ENCODE assay signal across 8 cellular contexts in genomic region chr4:170374770-170375169, GRCh38.
DNase-seq lines count a peak whose midpoint lies in the region; ATAC-seq and TF ChIP-seq lines count a peak whose summit lies in the region.

No MANE protein-coding gene starts in this region.

- CTCF ChIA-PET in AG04449 (lab: Yijun Ruan, JAX), result no interaction called here

- peak; percentile 100 for ATAC-seq in GM18867 (IDR thresholded peaks at IDR 0.05; ENCODE audit: unreplicated experiment)
- peak; percentile 100 for ATAC-seq in HG02884 (IDR thresholded peaks at IDR 0.05; ENCODE audit: unreplicated experiment)

- DNase-seq in AG04449 (ENCODE audit: low read depth, low spot score) (no peak), NCI-H526 treated with DMSO at 0.1 percent for 48 hours (lab: John Stamatoyannopoulos, UW) (peak; percentile 1), fibroblast of pulmonary artery (ENCODE audit: low read depth) (peak; percentile 1), NCI-H1436 (lab: John Stamatoyannopoulos, UW) (no peak), NCI-H1436 treated with DMSO at 0.1 percent for 48 hours (lab: John Stamatoyannopoulos, UW) (no peak), NCI-H345 treated with DMSO at 0.1 percent for 48 hours (lab: John Stamatoyannopoulos, UW; ENCODE audit: unreplicated experiment) (no peak)

- POLR2A ChIA-PET in AG04449 (lab: Yijun Ruan, JAX), result no interaction called here

- H3K4me3 ChIP-seq in AG04449 (ENCODE audit: low read depth, low read length) (no peak overlapping the region), fibroblast of pulmonary artery (replicated peaks; ENCODE audit: low read depth, low read length) (no peak overlapping the region)

- TF ChIP-seq CTCF in AG04449 (IDR thresholded peaks at IDR 0.05; ENCODE audit: insufficient read depth, low read length, missing control alignments) (peak; percentile 11), fibroblast of pulmonary artery (IDR thresholded peaks at IDR 0.05; ENCODE audit: low read length, missing control alignments) (peak; percentile 12)

Comparison
In these comparisons a context has a peak if more than half of its experiments do, and no peak if none do; other contexts are left out.
1. DNase-seq: peak in NCI-H526 treated with DMSO at 0.1 percent for 48 hours (single experiment) and fibroblast of pulmonary artery (single experiment); none in AG04449 (single experiment), NCI-H1436 (single experiment), NCI-H1436 treated with DMSO at 0.1 percent for 48 hours (single experiment) and NCI-H345 treated with DMSO at 0.1 percent for 48 hours (single experiment).